Comparison of ENCODE assay signal across 29 cellular contexts in the genomic region with DNA sequence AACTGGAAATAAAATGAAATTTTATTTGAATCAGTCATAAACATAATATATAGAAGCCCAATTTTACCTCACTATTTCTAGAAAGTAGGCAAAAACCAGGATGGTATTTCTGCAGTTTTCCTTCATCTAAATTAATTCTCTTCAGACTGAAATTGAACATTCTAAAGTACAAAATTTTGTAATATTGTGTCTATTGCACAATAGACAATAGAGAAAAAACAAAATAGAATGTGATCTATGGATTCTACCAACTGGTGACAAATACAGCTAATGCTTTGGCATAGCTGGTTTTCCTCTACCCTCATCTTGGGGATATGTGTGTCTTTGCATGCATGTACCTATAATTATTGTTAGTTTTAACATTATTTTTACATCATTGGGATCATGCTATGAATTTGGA. TPM values are rescaled to one million over a fixed set of nuclear protein-coding genes. Genes with fewer than 3 reads are reported as not detected.
"Had no signal": no experiment of that assay in that cellular context is flagged by ENCODE, and none has a peak within 500 bp of the region (broad histone marks: within the 10 kb centered on the region; RNA-seq: fewer than 3 reads in every experiment).

No MANE protein-coding gene starts in this region.

- H3K27me3 ChIP-seq: stomach, suprapubic skin, testis, thyroid gland, tibial artery, tibial nerve, transverse colon, upper lobe of left lung, upper lobe of right lung, uterus, vagina had no signal

- H3K9me3 ChIP-seq: stomach, suprapubic skin, testis, thoracic aorta, thyroid gland, tibial artery, tibial nerve, transverse colon, upper lobe of left lung, upper lobe of right lung, uterus, vagina had no signal

- H3K27ac ChIP-seq: stomach, suprapubic skin, testis, thoracic aorta, thyroid gland, tibial artery, tibial nerve, transverse colon, upper lobe of left lung, upper lobe of right lung, uterus, vagina had no signal

- H3K9me3 Mint-ChIP-seq: stimulated activated effector memory CD8-positive, alpha-beta T cell treated with anti-CD3 and anti-CD28 coated beads, Interleukin-12 subunit alpha, Interleukin-12 subunit beta, amount 100 ng/mL, for 72 hours; stimulated activated memory B cell treated with anti-CD40 and anti-IgM and Interleukin-4, amounts not matched to agents 10 μg/mL and 1 μg/mL and 100 μg/mL, for 72 hours; stimulated activated naive B cell treated with anti-CD40 and anti-IgM and Interleukin-4, amounts not matched to agents 10 μg/mL and 1 μg/mL and 100 μg/mL, for 72 hours; stimulated activated naive CD8-positive, alpha-beta T cell treated with anti-CD3 and anti-CD28 coated beads, Interleukin-15, amount 100 ng/mL, for 72 hours; stimulated activated naive CD8-positive, alpha-beta T cell treated with anti-CD3 and anti-CD28 coated beads, Interleukin-15, Interleukin-2, amounts not matched to agents 100 ng/mL and 50 ng/mL, for 24 hours; type B pancreatic cell had no signal

- DNase-seq: stimulated activated CD4-positive, alpha-beta T cell treated with anti-CD3 and anti-CD28 coated beads, Interleukin-2, amount 100 ng/mL, for 48 hours; stimulated activated CD4-positive, alpha-beta T cell treated with anti-CD3 and anti-CD28 coated beads, Interleukin-4, amount 100 ng/mL, for 1 hour; stimulated activated CD4-positive, alpha-beta T cell treated with anti-CD3 and anti-CD28 coated beads, Interleukin-4, amount 100 ng/mL, for 24 hours; stimulated activated CD4-positive, alpha-beta T cell treated with anti-CD3 and anti-CD28 coated beads, Interleukin-4, amount 100 ng/mL, for 4 hours; stimulated activated CD8-positive, alpha-beta memory T cell treated with anti-CD3 and anti-CD28 coated beads, Interleukin-4, amount 100 ng/mL, for 48 hours; stimulated activated naive B cell treated with anti-CD40 and anti-IgM and Interleukin-4, amounts not matched to agents 10 μg/mL and 1 μg/mL and 100 μg/mL, for 72 hours; stimulated activated naive CD4-positive, alpha-beta T cell; stimulated activated naive CD4-positive, alpha-beta T cell treated with Interleukin-2 at 50 U/mL for 16 hours; stimulated activated naive CD8-positive, alpha-beta T cell treated with anti-CD3 and anti-CD28 coated beads, Interleukin-15, amount 100 ng/mL, for 72 hours; stimulated activated naive CD8-positive, alpha-beta T cell treated with anti-CD3 and anti-CD28 coated beads, Interleukin-15, Interleukin-2, amounts not matched to agents 100 U/mL and 50 U/mL, for 24 hours; stomach; substantia nigra; testis; thyroid gland; tibial artery; transverse colon; trophoblast cell; upper lobe of right lung; uterus had no signal

- H3K4me3 ChIP-seq: stomach, suprapubic skin, testis, thoracic aorta, thyroid gland, tibial artery, tibial nerve, transverse colon, upper lobe of left lung, upper lobe of right lung, uterus, vagina had no signal

- H3K27me3 Mint-ChIP-seq: stimulated activated memory B cell treated with anti-CD40 and anti-IgM and Interleukin-4, amounts not matched to agents 10 μg/mL and 1 μg/mL and 100 μg/mL, for 72 hours; stimulated activated naive B cell treated with anti-CD40 and anti-IgM and Interleukin-4, amounts not matched to agents 10 μg/mL and 1 μg/mL and 100 μg/mL, for 72 hours; stimulated activated naive CD8-positive, alpha-beta T cell treated with anti-CD3 and anti-CD28 coated beads, Interleukin-15, amount 100 ng/mL, for 72 hours; stimulated activated naive CD8-positive, alpha-beta T cell treated with anti-CD3 and anti-CD28 coated beads, Interleukin-15, Interleukin-2, amounts not matched to agents 100 ng/mL and 50 ng/mL, for 24 hours had no signal

- H3K27ac Mint-ChIP-seq: stimulated activated effector memory CD8-positive, alpha-beta T cell treated with anti-CD3 and anti-CD28 coated beads, Interleukin-12 subunit alpha, Interleukin-12 subunit beta, amount 100 ng/mL, for 72 hours; stimulated activated memory B cell treated with anti-CD40 and anti-IgM and Interleukin-4, amounts not matched to agents 10 μg/mL and 1 μg/mL and 100 μg/mL, for 72 hours; stimulated activated naive B cell treated with anti-CD40 and anti-IgM and Interleukin-4, amounts not matched to agents 10 μg/mL and 1 μg/mL and 100 μg/mL, for 72 hours; stimulated activated naive CD8-positive, alpha-beta T cell treated with anti-CD3 and anti-CD28 coated beads, Interleukin-15, amount 100 ng/mL, for 72 hours; stimulated activated naive CD8-positive, alpha-beta T cell treated with anti-CD3 and anti-CD28 coated beads, Interleukin-15, Interleukin-2, amounts not matched to agents 100 ng/mL and 50 ng/mL, for 24 hours; type B pancreatic cell had no signal

- H3K4me1 ChIP-seq: stomach, suprapubic skin, testis, thyroid gland, tibial artery, tibial nerve, transverse colon, upper lobe of left lung, upper lobe of right lung, uterus, vagina had no signal

- H3K36me3 Mint-ChIP-seq: stimulated activated effector memory CD8-positive, alpha-beta T cell treated with anti-CD3 and anti-CD28 coated beads, Interleukin-12 subunit alpha, Interleukin-12 subunit beta, amount 100 ng/mL, for 72 hours; stimulated activated memory B cell treated with anti-CD40 and anti-IgM and Interleukin-4, amounts not matched to agents 10 μg/mL and 1 μg/mL and 100 μg/mL, for 72 hours; stimulated activated naive B cell treated with anti-CD40 and anti-IgM and Interleukin-4, amounts not matched to agents 10 μg/mL and 1 μg/mL and 100 μg/mL, for 72 hours; type B pancreatic cell had no signal

- H3K36me3 ChIP-seq: stomach, suprapubic skin, thoracic aorta, thyroid gland, tibial artery, tibial nerve, transverse colon, upper lobe of left lung, upper lobe of right lung, uterus, vagina had no signal

- FAIRE-seq: urothelium cell line had no signal

- H3K4me3 Mint-ChIP-seq: stimulated activated effector memory CD8-positive, alpha-beta T cell treated with anti-CD3 and anti-CD28 coated beads, Interleukin-12 subunit alpha, Interleukin-12 subunit beta, amount 100 ng/mL, for 72 hours; stimulated activated memory B cell treated with anti-CD40 and anti-IgM and Interleukin-4, amounts not matched to agents 10 μg/mL and 1 μg/mL and 100 μg/mL, for 72 hours; stimulated activated naive B cell treated with anti-CD40 and anti-IgM and Interleukin-4, amounts not matched to agents 10 μg/mL and 1 μg/mL and 100 μg/mL, for 72 hours; stimulated activated naive CD8-positive, alpha-beta T cell treated with anti-CD3 and anti-CD28 coated beads, Interleukin-15, amount 100 ng/mL, for 72 hours; stimulated activated naive CD8-positive, alpha-beta T cell treated with anti-CD3 and anti-CD28 coated beads, Interleukin-15, Interleukin-2, amounts not matched to agents 100 ng/mL and 50 ng/mL, for 24 hours; type B pancreatic cell had no signal

- H3K4me1 Mint-ChIP-seq: stimulated activated effector memory CD8-positive, alpha-beta T cell treated with anti-CD3 and anti-CD28 coated beads, Interleukin-12 subunit alpha, Interleukin-12 subunit beta, amount 100 ng/mL, for 72 hours; stimulated activated memory B cell treated with anti-CD40 and anti-IgM and Interleukin-4, amounts not matched to agents 10 μg/mL and 1 μg/mL and 100 μg/mL, for 72 hours; stimulated activated naive B cell treated with anti-CD40 and anti-IgM and Interleukin-4, amounts not matched to agents 10 μg/mL and 1 μg/mL and 100 μg/mL, for 72 hours; stimulated activated naive CD8-positive, alpha-beta T cell treated with anti-CD3 and anti-CD28 coated beads, Interleukin-15, amount 100 ng/mL, for 72 hours had no signal

- ATAC-seq: stimulated activated effector memory CD8-positive, alpha-beta T cell treated with anti-CD3 and anti-CD28 coated beads, Interleukin-12 subunit alpha, Interleukin-12 subunit beta, amount 100 ng/mL, for 72 hours; stimulated activated memory B cell treated with anti-CD40 and anti-IgM and Interleukin-4, amounts not matched to agents 10 μg/mL and 1 μg/mL and 100 μg/mL, for 72 hours; stimulated activated naive B cell treated with anti-CD40 and anti-IgM and Interleukin-4, amounts not matched to agents 10 μg/mL and 1 μg/mL and 100 μg/mL, for 72 hours; stimulated activated naive CD8-positive, alpha-beta T cell treated with anti-CD3 and anti-CD28 coated beads, Interleukin-15, amount 100 ng/mL, for 72 hours; stimulated activated naive CD8-positive, alpha-beta T cell treated with anti-CD3 and anti-CD28 coated beads, Interleukin-15, Interleukin-2, amounts not matched to agents 100 U/mL and 50 U/mL, for 24 hours; upper lobe of right lung had no signal

RNA-seq across cellular contexts. Expression of a gene that starts 8.5 kb away (rescaled TPM):
- total RNA-seq: suprapubic skin, tibial nerve had no signal
